ENCODE assay signal across 1 cellular context in the genomic region with DNA sequence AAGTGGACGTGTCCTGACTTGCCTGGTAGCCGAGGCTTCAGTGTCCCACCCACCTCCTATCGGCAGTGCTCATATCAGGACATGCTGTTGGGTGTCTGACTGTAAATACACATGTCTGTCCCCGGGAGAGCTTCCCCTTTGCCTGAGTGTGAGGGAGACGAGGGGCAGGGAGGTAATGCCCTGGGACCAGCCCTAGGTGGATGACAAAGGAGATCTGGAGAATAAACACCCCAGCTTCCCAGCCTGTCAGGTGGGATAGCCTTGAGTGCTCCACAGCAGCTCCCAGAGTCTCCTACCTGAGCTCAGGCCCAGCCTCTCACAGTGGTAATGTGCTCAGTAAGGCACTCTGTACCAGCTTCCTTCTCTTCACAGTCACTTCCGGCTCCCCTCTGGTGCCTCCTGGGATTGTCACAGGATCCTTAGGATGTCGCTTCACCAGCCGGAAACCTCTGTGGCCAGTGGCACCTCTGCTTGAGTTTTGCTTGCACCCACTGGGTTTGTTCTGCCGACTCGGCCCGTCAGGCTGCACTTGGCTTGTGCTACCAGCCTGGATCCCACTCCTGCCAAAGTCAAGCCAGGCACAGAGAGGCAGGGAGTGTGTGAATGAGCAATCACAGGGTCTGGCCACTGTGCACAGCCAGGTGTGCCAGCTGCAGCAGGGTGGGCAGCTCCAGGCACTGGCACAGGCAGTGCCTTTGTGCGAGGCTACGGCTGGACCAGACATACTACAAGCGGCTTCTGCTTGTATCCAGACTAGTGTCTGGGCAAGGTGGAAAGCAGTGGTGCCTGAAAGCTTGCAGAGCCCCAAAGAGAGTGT.
TF ChIP-seq lines count a peak whose summit lies in the region.

No MANE protein-coding gene starts in this region.

TF ChIP-seq in GM23338, 12 proteins besides CTCF, POLR2A, EP300 and RAD21:
- TF ChIP-seq CREB1 (CRISPR knock-in tag; IDR thresholded peaks at IDR 0.05; ENCODE audit: low read depth) (no peak), POLR2AphosphoS5 (IDR thresholded peaks at IDR 0.05; ENCODE audit: low read depth) (no peak), STAT1 (IDR thresholded peaks at IDR 0.05; ENCODE audit: unreplicated experiment) (no peak), ZNF114 (CRISPR knock-in tag; IDR thresholded peaks at IDR 0.05) (no peak), EZH2 (IDR thresholded peaks at IDR 0.05; ENCODE audit: low read depth, unreplicated experiment) (no peak), REST (IDR thresholded peaks at IDR 0.05; ENCODE audit: unreplicated experiment) (no peak), EZH2phosphoT487 (IDR thresholded peaks at IDR 0.05; ENCODE audit: unreplicated experiment) (no peak), NANOG (IDR thresholded peaks at IDR 0.05; ENCODE audit: borderline replicate concordance) (no peak), ZNF331 (CRISPR knock-in tag; IDR thresholded peaks at IDR 0.05; ENCODE audit: low read depth) (no peak), ZNF462 (CRISPR knock-in tag; IDR thresholded peaks at IDR 0.05) (no peak), JUNB (IDR thresholded peaks at IDR 0.05; ENCODE audit: unreplicated experiment) (no peak)
- TF ChIP-seq, protein P1, sequence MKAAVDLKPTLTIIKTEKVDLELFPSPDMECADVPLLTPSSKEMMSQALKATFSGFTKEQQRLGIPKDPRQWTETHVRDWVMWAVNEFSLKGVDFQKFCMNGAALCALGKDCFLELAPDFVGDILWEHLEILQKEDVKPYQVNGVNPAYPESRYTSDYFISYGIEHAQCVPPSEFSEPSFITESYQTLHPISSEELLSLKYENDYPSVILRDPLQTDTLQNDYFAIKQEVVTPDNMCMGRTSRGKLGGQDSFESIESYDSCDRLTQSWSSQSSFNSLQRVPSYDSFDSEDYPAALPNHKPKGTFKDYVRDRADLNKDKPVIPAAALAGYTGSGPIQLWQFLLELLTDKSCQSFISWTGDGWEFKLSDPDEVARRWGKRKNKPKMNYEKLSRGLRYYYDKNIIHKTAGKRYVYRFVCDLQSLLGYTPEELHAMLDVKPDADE (IDR thresholded peaks at IDR 0.05): no peak
